In genomic region chr19:33408116-33408515, GRCh38 we compare ENCODE assay signal across 29 cellular contexts.
"Had no signal": no experiment of that assay in that cellular context is flagged by ENCODE, and none has a peak within 500 bp of the region (broad histone marks: within the 10 kb centered on the region; RNA-seq: fewer than 3 reads in every experiment).

No MANE protein-coding gene starts in this region.

- H3K4me3 Mint-ChIP-seq: activated CD4-positive, alpha-beta memory T cell treated with anti-CD3 and anti-CD28 coated beads, Interleukin-2, amount 10 ng/mL, durations not matched to agents 7 days and 5 days; activated naive CD4-positive, alpha-beta T cell treated with anti-CD3 and anti-CD28 coated beads, Interleukin-2, amount 10 ng/mL, durations not matched to agents 7 days and 5 days; activated naive CD8-positive, alpha-beta T cell treated with anti-CD3 and anti-CD28 coated beads for 36 hours; activated T-cell treated with anti-CD3 and anti-CD28 coated beads, Interleukin-2, amount 50 U/mL, for 72 hours had no signal

- H3K9me3 Mint-ChIP-seq: activated CD4-positive, alpha-beta memory T cell treated with anti-CD3 and anti-CD28 coated beads, Interleukin-2, amount 10 ng/mL, durations not matched to agents 7 days and 5 days; activated naive CD4-positive, alpha-beta T cell treated with anti-CD3 and anti-CD28 coated beads, Interleukin-2, amount 10 ng/mL, durations not matched to agents 7 days and 5 days; activated naive CD8-positive, alpha-beta T cell treated with anti-CD3 and anti-CD28 coated beads for 36 hours; activated T-cell treated with anti-CD3 and anti-CD28 coated beads, Interleukin-2, amount 50 U/mL, for 72 hours; activated T-helper 2 cell treated with anti-CD3 and anti-CD28 coated beads, Interferon-gamma antibody, Interleukin-2, Interleukin-4, amounts not matched to agents 10 μg/mL and 5 μg/mL and 100 μg/mL, durations not matched to agents 14 hours and 24 hours and 36 hours had no signal

- H3K27ac Mint-ChIP-seq: activated CD4-positive, alpha-beta memory T cell treated with anti-CD3 and anti-CD28 coated beads, Interleukin-2, amount 10 ng/mL, durations not matched to agents 7 days and 5 days; activated naive CD4-positive, alpha-beta T cell treated with anti-CD3 and anti-CD28 coated beads, Interleukin-2, amount 10 ng/mL, durations not matched to agents 7 days and 5 days; activated naive CD8-positive, alpha-beta T cell treated with anti-CD3 and anti-CD28 coated beads for 36 hours; activated T-cell treated with anti-CD3 and anti-CD28 coated beads, Interleukin-2, amount 50 U/mL, for 72 hours; activated T-helper 2 cell treated with anti-CD3 and anti-CD28 coated beads, Interferon-gamma antibody, Interleukin-2, Interleukin-4, amounts not matched to agents 10 μg/mL and 5 μg/mL and 100 μg/mL, durations not matched to agents 14 hours and 24 hours and 36 hours had no signal

- H3K27ac ChIP-seq: SJSA1, VCaP had no signal

- DNase-seq: activated CD4-positive, alpha-beta memory T cell treated with anti-CD3 and anti-CD28 coated beads, Interleukin-2, amount 10 ng/mL, durations not matched to agents 7 days and 5 days; activated CD4-positive, alpha-beta T cell treated with anti-CD3 and anti-CD28 coated beads, Interleukin-2, amount 50 U/mL, for 1 hour; activated CD4-positive, CD25-positive, alpha-beta regulatory T cell; activated gamma-delta T cell treated with Interleukin-2 at 50 U/mL for 16 hours; activated naive CD4-positive, alpha-beta T cell treated with anti-CD3 and anti-CD28 coated beads, Interleukin-2, amount 10 ng/mL, durations not matched to agents 7 days and 5 days; activated naive CD8-positive, alpha-beta T cell treated with anti-CD3 and anti-CD28 coated beads for 36 hours; activated T-cell treated with anti-CD3 and anti-CD28 coated beads for 4 hours; activated T-cell treated with anti-CD3 and anti-CD28 coated beads, Interleukin-2, amount 50 U/mL, for 72 hours; caudate nucleus; Karpas-422; MM.1S; NCI-H1436; NCI-H1694 treated with DMSO at 0.1 percent for 48 hours; NCI-H2029 treated with DMSO at 0.1 percent for 48 hours; NCI-H345; NCI-H510A; NCI-H526 treated with DMSO at 0.1 percent for 48 hours; NCI-H82; OCI-M1; RPMI8226; SHP77; T-helper 2 cell; T1000 had no signal

- H3K4me1 Mint-ChIP-seq: activated CD4-positive, alpha-beta memory T cell treated with anti-CD3 and anti-CD28 coated beads, Interleukin-2, amount 10 ng/mL, durations not matched to agents 7 days and 5 days; activated naive CD4-positive, alpha-beta T cell treated with anti-CD3 and anti-CD28 coated beads, Interleukin-2, amount 10 ng/mL, durations not matched to agents 7 days and 5 days; activated naive CD8-positive, alpha-beta T cell treated with anti-CD3 and anti-CD28 coated beads for 36 hours had no signal

- H3K36me3 Mint-ChIP-seq: activated naive CD4-positive, alpha-beta T cell treated with anti-CD3 and anti-CD28 coated beads, Interleukin-2, amount 10 ng/mL, durations not matched to agents 7 days and 5 days; activated naive CD8-positive, alpha-beta T cell treated with anti-CD3 and anti-CD28 coated beads for 36 hours had no signal

- H3K27me3 ChIP-seq: SJSA1 had no signal

- FAIRE-seq: K562, TTC549 had no signal

- H3K27me3 Mint-ChIP-seq: activated CD4-positive, alpha-beta memory T cell treated with anti-CD3 and anti-CD28 coated beads, Interleukin-2, amount 10 ng/mL, durations not matched to agents 7 days and 5 days; activated naive CD4-positive, alpha-beta T cell treated with anti-CD3 and anti-CD28 coated beads, Interleukin-2, amount 10 ng/mL, durations not matched to agents 7 days and 5 days; activated naive CD8-positive, alpha-beta T cell treated with anti-CD3 and anti-CD28 coated beads for 36 hours had no signal

- H3K4me3 ChIP-seq: K562, SJSA1 had no signal

- ATAC-seq: activated T-cell treated with anti-CD3 and anti-CD28 coated beads, Interleukin-2, amount 50 U/mL, for 72 hours; K562; Panc1 had no signal

- H3K9me3 ChIP-seq: SJSA1 had no signal
